Comparison of ENCODE assay signal across 8 cellular contexts in genomic region chr7:72924748-72925545, GRCh38. TPM values are rescaled to one million over a fixed set of nuclear protein-coding genes. Genes with fewer than 3 reads are reported as not detected.
DNase-seq lines count a peak whose midpoint lies in the region; ATAC-seq and TF ChIP-seq lines count a peak whose summit lies in the region.

Gene POM121, plus strand, starts transcription at chr7:72925095. Its CDS starts 27 bp downstream, at chr7:72925122.

- H3K4me1 ChIP-seq in HUES6 (ENCODE audit: control insufficient read depth, insufficient read depth, low read length) (peaks cover 3% of the 10 kb centered on the region; the same call in 1 of the 2 replicates), mucosa of stomach (ENCODE audit: control insufficient read depth, insufficient read depth, low read length) (peaks cover 4% of the 10 kb centered on the region)

- DNase-seq in DMS 273 (lab: John Stamatoyannopoulos, UW; ENCODE audit: unreplicated experiment) (peak; percentile 98), OCI-M2 (lab: John Stamatoyannopoulos, UW; ENCODE audit: unreplicated experiment) (peak; percentile 15), activated T-cell treated with anti-CD3 and anti-CD28 coated beads for 4 hours (peak; percentile 80), epithelial cell of proximal tubule (ENCODE audit: low read depth) (no peak)
- peak; percentile 89 for DNase-seq in stimulated activated CD8-positive, alpha-beta memory T cell treated with anti-CD3 and anti-CD28 coated beads, Interleukin-4, amount 100 ng/mL, for 48 hours

- H3K4me3 ChIP-seq in HUES6 (ENCODE audit: low read depth, low read length) (peak within 1 kb of the TSS; percentile 88), epithelial cell of proximal tubule (ENCODE audit: low read depth, low read length) (peak within 1 kb of the TSS; percentile 75), mucosa of stomach (ENCODE audit: low read length) (peak within 1 kb of the TSS; percentile 99)

- peak; percentile 88 for ATAC-seq in GM21447 (IDR thresholded peaks at IDR 0.05; ENCODE audit: unreplicated experiment)

- H3K27ac ChIP-seq in HUES6 (ENCODE audit: low read depth, low read length): peak within 1 kb of the TSS; percentile 79

- H3K9ac ChIP-seq in HUES6 (ENCODE audit: low read length) (peak within 1 kb of the TSS; percentile 98), mucosa of stomach (ENCODE audit: low read length) (peak within 1 kb of the TSS; percentile 95)

- peaks cover 35% of the 10 kb centered on the region for H3K36me3 ChIP-seq in HUES6 (ENCODE audit: control insufficient read depth, insufficient read depth, low read length)
- H3K36me3 ChIP-seq in mucosa of stomach (ENCODE audit: control insufficient read depth, insufficient read depth, low read length): no peaks in the 10 kb centered on the region

- no peaks in the 10 kb centered on the region for H3K9me3 ChIP-seq in HUES6 (ENCODE audit: control insufficient read depth, insufficient read depth, low read depth, low read length)
- H3K9me3 ChIP-seq in mucosa of stomach (ENCODE audit: control insufficient read depth, low read length): no peaks in the 10 kb centered on the region

- no peak for TF ChIP-seq CTCF in epithelial cell of proximal tubule (conservative IDR thresholded peaks at IDR 0.05; ENCODE audit: low read depth, low read length)

- H3K27me3 ChIP-seq in HUES6 (ENCODE audit: control insufficient read depth, insufficient read depth, low read length): no peaks in the 10 kb centered on the region
- H3K27me3 ChIP-seq in mucosa of stomach (ENCODE audit: control insufficient read depth, insufficient read depth, low read length): no peaks in the 10 kb centered on the region

RNA-seq across cellular contexts. Expression of gene POM121, which starts in this region (rescaled TPM):
- 6.6 and 9.8 TPM in 2 replicates for total RNA-seq in epithelial cell of proximal tubule
